In genomic region chr22:41862530-41863266, GRCh38 we compare ENCODE assay signal across 8 cellular contexts. TPM values are rescaled to one million over a fixed set of nuclear protein-coding genes. Genes with fewer than 3 reads are reported as not detected.
A peak's percentile ranks its signal among the peaks of the same experiment; 100 is the strongest.
DNase-seq lines count a peak whose midpoint lies in the region; ATAC-seq and TF ChIP-seq lines count a peak whose summit lies in the region.

No MANE protein-coding gene starts in this region.

- peaks cover 5% of the 10 kb centered on the region for H3K4me1 ChIP-seq in body of pancreas

- ATAC-seq in GM21717 (IDR thresholded peaks at IDR 0.05; ENCODE audit: unreplicated experiment) (peak; percentile 45), omental fat pad (ENCODE audit: low FRiP score) (peak; percentile 30), body of pancreas (no peak)

- WGBS in body of pancreas, 2 donors = 83 to 90% methylated on average over 10 to 11 of the region's 11 CpGs
- 75 to 78% methylated on average over 11 of the region's 11 CpGs for WGBS in lower leg skin, 2 donors

- intact Hi-C loops in body of pancreas (cut with DNase I) = no loop called here
- intact Hi-C loops in lower leg skin (cut with DNase I; ENCODE audit: low total_unique reads) = no loop called here

- TF ChIP-seq POLR2A in body of pancreas (IDR thresholded peaks at IDR 0.05) (no peak), lower leg skin (IDR thresholded peaks at IDR 0.05) (no peak)

- no peaks in the 10 kb centered on the region for H3K27me3 ChIP-seq in body of pancreas

- DNase-seq in GM10266 (ENCODE audit: extremely low spot score) (peak; percentile 73), NCI-H2171 (lab: John Stamatoyannopoulos, UW) (peak; percentile 52), astrocyte of the hippocampus (ENCODE audit: low read depth, low spot score) (peak; percentile 29), omental fat pad (ENCODE audit: low spot score) (no peak), body of pancreas (no peak), lower leg skin (ENCODE audit: low spot score in 2 of 2) (no peak), NCI-H2196 treated with DMSO at 0.1 percent for 48 hours (lab: John Stamatoyannopoulos, UW; ENCODE audit: unreplicated experiment) (no peak)

- no peak for TF ChIP-seq CTCF in GM10266 (IDR thresholded peaks at IDR 0.05; ENCODE audit: control insufficient read depth, insufficient read depth, low read depth, missing control alignments)
- TF ChIP-seq CTCF in omental fat pad (IDR thresholded peaks at IDR 0.05) = no peak
- no peak for TF ChIP-seq CTCF in body of pancreas (IDR thresholded peaks at IDR 0.05)
- no peak for TF ChIP-seq CTCF in lower leg skin (IDR thresholded peaks at IDR 0.05)

- no peaks in the 10 kb centered on the region for H3K9me3 ChIP-seq in body of pancreas

- H3K27ac ChIP-seq in body of pancreas = no peak overlapping the region

- H3K36me3 ChIP-seq in body of pancreas (replicated peaks in 1 of 2; ENCODE audit: insufficient read depth in 1 of 2, low read depth in 2 of 2) = peaks cover 0 to 4% of the 10 kb centered on the region in 2 donors

- H3K4me3 ChIP-seq in body of pancreas = no peak overlapping the region
- H3K4me3 ChIP-seq in lower leg skin (ENCODE audit: low read depth, poor library complexity, severe bottlenecking) = no peak overlapping the region

RNA-seq across cellular contexts. Expression of gene SREBF2, which starts 29.8 kb away (rescaled TPM):
- total RNA-seq in omental fat pad = 10 to 100 TPM; 26.3 to 63.5 (median 33.8) TPM
- total RNA-seq in body of pancreas = 10 to 100 TPM; 40.2 to 68.6 TPM
- total RNA-seq in lower leg skin = 100 to 1,000 TPM in 2 of 4 donors, 10 to 100 TPM in 2; 91.1 to 122 (median 96.2) TPM

RNA-seq across cellular contexts. Expression of gene SHISA8, which starts 52.2 kb away (rescaled TPM):
- not detected for total RNA-seq in omental fat pad
- total RNA-seq in body of pancreas = not detected
- total RNA-seq in lower leg skin = 1 to 10 TPM in 2 of 4 donors, under 1 TPM in 2; 0.46 to 2.0 (median 1.0) TPM

Comparison
In these comparisons a context has a peak if more than half of its experiments do, and no peak if none do; other contexts are left out.
1. DNase-seq: peak in GM10266 (single experiment), NCI-H2171 (single experiment) and astrocyte of the hippocampus (single experiment); none in omental fat pad (single experiment), body of pancreas (0 of 4), lower leg skin (0 of 2) and NCI-H2196 treated with DMSO at 0.1 percent for 48 hours (single experiment).